ENCODE assay signal across 19 cellular contexts in the genomic region with DNA sequence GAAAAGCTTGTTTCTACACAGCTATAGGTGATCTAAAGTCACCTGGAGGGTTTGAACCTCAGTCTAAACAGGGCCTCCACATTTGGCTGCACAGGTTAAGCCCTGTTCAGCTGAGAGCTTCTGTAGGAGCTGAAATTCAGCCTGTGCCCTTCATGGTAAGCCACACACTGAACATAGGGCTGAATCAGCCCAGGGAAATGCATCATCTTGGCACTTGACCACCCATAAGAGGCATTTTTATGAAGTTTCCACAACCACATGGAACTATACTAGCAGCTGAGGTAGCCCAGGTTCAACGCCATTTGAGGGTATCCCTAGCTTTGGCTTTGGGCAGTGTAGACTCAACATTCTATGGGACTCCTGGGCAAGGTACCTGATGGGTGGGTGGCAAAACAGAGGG.
"Had no signal": no experiment of that assay in that cellular context is flagged by ENCODE, and none has a peak within 500 bp of the region (broad histone marks: within the 10 kb centered on the region; RNA-seq: fewer than 3 reads in every experiment).

No MANE protein-coding gene starts in this region.

- H3K4me3 ChIP-seq: esophagus muscularis mucosa, gastroesophageal sphincter, mucosa of descending colon, ovary, suprapubic skin, tibial artery, upper lobe of left lung, uterus had no signal

- H3K4me1 ChIP-seq: suprapubic skin, upper lobe of left lung, uterus had no signal

- DNase-seq: cortex of kidney; effector memory CD4-positive, alpha-beta T cell; glutamatergic neuron; islet precursor cell; mucosa of descending colon; natural killer cell; ovary; right cardiac atrium; stimulated activated CD4-positive, alpha-beta T cell treated with anti-CD3 and anti-CD28 coated beads, Interleukin-4, amount 100 ng/mL, for 1 hour; stimulated activated CD8-positive, alpha-beta memory T cell treated with anti-CD3 and anti-CD28 coated beads, Interleukin-4, amount 100 ng/mL, for 48 hours; stimulated activated naive CD8-positive, alpha-beta T cell treated with anti-CD3 and anti-CD28 coated beads, Interleukin-15, Interleukin-2, amounts not matched to agents 100 U/mL and 50 U/mL, for 24 hours; tibial artery; upper lobe of left lung; uterus had no signal

- FAIRE-seq: endometrium had no signal

- H3K36me3 ChIP-seq: esophagus muscularis mucosa, gastroesophageal sphincter, ovary, suprapubic skin, tibial artery, upper lobe of left lung, uterus had no signal

- H3K9me3 ChIP-seq: esophagus muscularis mucosa, gastroesophageal sphincter, mucosa of descending colon, ovary, suprapubic skin, tibial artery, upper lobe of left lung, uterus had no signal

- H3K27ac ChIP-seq: epithelial cell of prostate, gastroesophageal sphincter, ovary, suprapubic skin, tibial artery, upper lobe of left lung, uterus had no signal

- H3K27me3 ChIP-seq: gastroesophageal sphincter, ovary, upper lobe of left lung, uterus had no signal
